31 cellular contexts compared by ENCODE assay signal in the genomic region with DNA sequence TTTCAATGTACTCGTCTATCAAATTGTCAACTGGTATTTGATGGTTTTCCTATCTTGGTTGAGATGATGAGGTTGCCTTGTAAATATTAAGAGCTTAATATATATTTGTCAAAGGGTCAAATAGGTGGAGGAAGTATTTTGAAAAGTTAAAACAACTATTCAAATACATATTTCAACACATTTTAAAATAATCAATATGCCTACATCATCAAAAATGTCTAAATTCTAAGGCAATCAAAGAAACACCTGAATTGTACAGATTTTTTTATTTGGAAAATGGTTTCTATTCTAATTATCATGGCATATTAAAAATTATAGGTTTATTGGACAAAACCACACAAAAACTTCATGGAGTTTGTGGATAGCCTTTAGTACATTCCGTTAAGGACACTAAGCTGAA.
"Had no signal": no experiment of that assay in that cellular context is flagged by ENCODE, and none has a peak within 500 bp of the region (broad histone marks: within the 10 kb centered on the region; RNA-seq: fewer than 3 reads in every experiment).

No MANE protein-coding gene starts in this region.

- DNase-seq: activated B cell treated with CpG ODN at 0.5 μM for 24 hours; activated CD4-positive, alpha-beta memory T cell treated with anti-CD3 and anti-CD28 coated beads for 36 hours; activated CD4-positive, alpha-beta T cell treated with anti-CD3 and anti-CD28 coated beads for 4 hours; activated CD4-positive, alpha-beta T cell treated with anti-CD3 and anti-CD28 coated beads, Interleukin-2, amount 10 ng/mL, durations not matched to agents 24 days and 14 days; activated CD4-positive, alpha-beta T cell treated with anti-CD3 and anti-CD28 coated beads, Interleukin-2, amount 50 U/mL, for 1 hour; activated CD4-positive, alpha-beta T cell treated with anti-CD3 and anti-CD28 coated beads, Interleukin-2, amount 50 U/mL, for 4 hours; activated CD4-positive, CD25-positive, alpha-beta regulatory T cell treated with anti-CD3 and anti-CD28 coated beads, Interleukin-2, amount 50 U/mL, for 72 hours; activated CD8-positive, alpha-beta memory T cell treated with anti-CD3 and anti-CD28 coated beads, Interleukin-2, amount 50 U/mL, for 4 hours; activated CD8-positive, alpha-beta T cell treated with anti-CD3 and anti-CD28 coated beads for 36 hours; activated effector memory CD4-positive, alpha-beta T cell treated with anti-CD3 and anti-CD28 coated beads, Interleukin-2, amount 50 U/mL, for 16 hours; activated gamma-delta T cell treated with Interleukin-2 at 50 U/mL for 16 hours; activated naive CD4-positive, alpha-beta T cell; activated naive CD4-positive, alpha-beta T cell treated with anti-CD3 and anti-CD28 coated beads, Interleukin-2, amount 10 ng/mL, durations not matched to agents 7 days and 5 days; activated naive CD8-positive, alpha-beta T cell treated with anti-CD3 and anti-CD28 coated beads, Interleukin-2, amount 10 ng/mL, durations not matched to agents 7 days and 5 days; activated naive CD8-positive, alpha-beta T cell treated with anti-CD3 and anti-CD28 coated beads, Interleukin-2, amount 50 U/mL, for 24 hours; activated T-cell treated with anti-CD3 and anti-CD28 coated beads for 4 hours; activated T-cell treated with anti-CD3 and anti-CD28 coated beads, Interleukin-2, amount 50 U/mL, for 1 hour; activated T-cell treated with anti-CD3 and anti-CD28 coated beads, Interleukin-2, amount 50 U/mL, for 4 hours; activated T-cell treated with anti-CD3 and anti-CD28 coated beads, Interleukin-2, amount 50 U/mL, for 72 hours; amygdala; anterior cingulate cortex; caudate nucleus; T-helper 1 cell; T-helper 2 cell; T-helper 9 cell had no signal

- H3K27me3 ChIP-seq: ascending aorta, cardiac muscle cell had no signal

- H3K27ac ChIP-seq: ascending aorta, cardiac muscle cell, VCaP had no signal

- H3K36me3 ChIP-seq: ascending aorta, cardiac muscle cell had no signal

- ATAC-seq: activated CD8-positive, alpha-beta T cell treated with anti-CD3 and anti-CD28 coated beads for 36 hours; activated naive CD8-positive, alpha-beta T cell treated with anti-CD3 and anti-CD28 coated beads, Interleukin-2, amount 50 U/mL, for 24 hours; activated T-cell treated with anti-CD3 and anti-CD28 coated beads, Interleukin-2, amount 50 U/mL, for 4 hours; activated T-cell treated with anti-CD3 and anti-CD28 coated beads, Interleukin-2, amount 50 U/mL, for 72 hours; activated T-helper 17 cell treated with anti-CD3 and anti-CD28 coated beads, Interleukin-2, amount 50 U/mL, for 72 hours had no signal

- H3K4me1 ChIP-seq: ascending aorta had no signal

- H3K9me3 ChIP-seq: ascending aorta had no signal

- H3K4me3 ChIP-seq: ascending aorta, cardiac muscle cell had no signal

- FAIRE-seq: bronchial epithelial cell, TTC549 had no signal
